ENCODE assay signal across 1 cellular context in genomic region chr17:28545141-28545503, GRCh38.
TF ChIP-seq lines count a peak whose summit lies in the region.

No MANE protein-coding gene starts in this region.

TF ChIP-seq in K562, 482 proteins besides CTCF, POLR2A, EP300 and RAD21 (continues in another document):
- TF ChIP-seq SIX5 (IDR thresholded peaks at IDR 0.05; ENCODE audit: borderline replicate concordance in 1 of 2, insufficient read depth in 1 of 2, low read depth in 1 of 2, low read length in 2 of 2) (no peak), E2F1 (CRISPR knock-in tag; IDR thresholded peaks at IDR 0.05) (no peak), ZBTB34 (CRISPR knock-in tag; IDR thresholded peaks at IDR 0.05) (no peak), ZEB2 (IDR thresholded peaks at IDR 0.05) (no peak), BCOR (IDR thresholded peaks at IDR 0.05) (peak; percentile 77; the same call in 1 of the 2 replicates), RB1 (IDR thresholded peaks at IDR 0.05; ENCODE audit: low read depth) (no peak), TFAP4 (CRISPR knock-in tag; IDR thresholded peaks at IDR 0.05; ENCODE audit: borderline replicate concordance) (no peak), RREB1 (CRISPR knock-in tag; IDR thresholded peaks at IDR 0.05) (no peak), ZBTB40 (IDR thresholded peaks at IDR 0.05) (no peak), ZBTB40 (CRISPR knock-in tag; IDR thresholded peaks at IDR 0.05) (no peak), ZBTB11 (CRISPR knock-in tag; IDR thresholded peaks at IDR 0.05) (no peak), RBM25 (IDR thresholded peaks at IDR 0.05; ENCODE audit: low read depth, low read length, severe bottlenecking) (peak; percentile 60), ELF2 (CRISPR knock-in tag; IDR thresholded peaks at IDR 0.05) (no peak), PHTF2 (CRISPR knock-in tag; IDR thresholded peaks at IDR 0.05) (no peak), GTF2B (IDR thresholded peaks at IDR 0.05; ENCODE audit: extremely low read depth, insufficient read length) (no peak), CREM (IDR thresholded peaks at IDR 0.05; ENCODE audit: low read depth) (no peak), PRDM10 (IDR thresholded peaks at IDR 0.05; ENCODE audit: partially characterized antibody) (no peak), RHOXF2B (CRISPR knock-in tag; conservative IDR thresholded peaks at IDR 0.05) (no peak), ZNF511 (CRISPR knock-in tag; IDR thresholded peaks at IDR 0.05) (no peak)
